Comparison of ENCODE assay signal across 8 cellular contexts in the genomic region with DNA sequence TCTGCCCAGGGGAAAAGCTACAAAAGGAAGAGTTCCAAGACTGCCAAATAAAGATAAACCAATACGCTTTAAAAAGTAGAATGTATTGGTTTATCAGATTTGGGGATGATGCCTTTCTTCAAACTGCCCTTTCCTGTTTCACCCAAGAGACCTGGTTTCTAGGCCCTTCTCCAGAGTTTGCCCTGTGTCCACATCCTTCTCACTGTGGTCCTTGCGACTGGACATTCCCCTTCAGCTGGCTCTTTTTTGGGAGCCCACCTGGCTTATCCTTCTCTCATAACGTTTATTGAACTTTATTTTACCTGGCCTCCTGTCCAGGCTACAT. TPM values are rescaled to one million over a fixed set of nuclear protein-coding genes. Genes with fewer than 3 reads are reported as not detected.
DNase-seq lines count a peak whose midpoint lies in the region; ATAC-seq and TF ChIP-seq lines count a peak whose summit lies in the region.

No MANE protein-coding gene starts in this region.

- H3K27me3 Mint-ChIP-seq in activated T-cell treated with anti-CD3 and anti-CD28 coated beads, Interleukin-2, amount 50 U/mL, for 24 hours: no peaks in the 10 kb centered on the region

- in situ Hi-C loops in astrocyte of the spinal cord (cut with HindIII; ENCODE audit: low sequenced_read_pairs): no loop called here

- TF ChIP-seq POLR2A in right lobe of liver (IDR thresholded peaks at IDR 0.05): no peak

- H3K36me3 Mint-ChIP-seq in activated T-cell treated with anti-CD3 and anti-CD28 coated beads, Interleukin-2, amount 50 U/mL, for 24 hours (ENCODE audit: low read depth): peaks cover 41% of the 10 kb centered on the region

- TF ChIP-seq CTCF in astrocyte of the spinal cord (IDR thresholded peaks at IDR 0.05; ENCODE audit: low read depth, low read length) (no peak), right lobe of liver (IDR thresholded peaks at IDR 0.05) (no peak), tibial artery (IDR thresholded peaks at IDR 0.05) (no peak)

- H3K9me3 ChIP-seq in right lobe of liver: no peaks in the 10 kb centered on the region
- no peaks in the 10 kb centered on the region for H3K9me3 ChIP-seq in tibial artery

- H3K4me3 ChIP-seq in astrocyte of the spinal cord (ENCODE audit: low read depth, low read length) (peak overlapping the region; percentile 91), right lobe of liver (peak overlapping the region; percentile 84 to 97 (median 92)), tibial artery (peak overlapping the region; percentile 82 to 88)

- H3K36me3 ChIP-seq in right lobe of liver (peaks cover 0 to 9% (median 0%) of the 10 kb centered on the region in 4 donors), tibial artery (peaks cover 0 to 30% (median 15%) of the 10 kb centered on the region in 3 donors)

- intact Hi-C loops in right lobe of liver (cut with DNase I) (no loop called here), tibial artery (cut with DNase I; ENCODE audit: low total_unique reads) (no loop called here)

- peak overlapping the region; percentile 92 for H3K4me3 Mint-ChIP-seq in activated T-cell treated with anti-CD3 and anti-CD28 coated beads, Interleukin-2, amount 50 U/mL, for 24 hours

- H3K27ac Mint-ChIP-seq in activated T-cell treated with anti-CD3 and anti-CD28 coated beads, Interleukin-2, amount 50 U/mL, for 24 hours: peak overlapping the region; percentile 98

- no peaks in the 10 kb centered on the region for H3K9me3 Mint-ChIP-seq in activated T-cell treated with anti-CD3 and anti-CD28 coated beads, Interleukin-2, amount 50 U/mL, for 24 hours

- ATAC-seq in right lobe of liver: no peak

- peak overlapping the region; percentile 93 to 97 (median 96) for H3K27ac ChIP-seq in right lobe of liver
- H3K27ac ChIP-seq in tibial artery: peak overlapping the region; percentile 94 to 97

- WGBS in right lobe of liver (ENCODE audit: insufficient coverage, low coverage, low lambda C conversion rate, missing lambda C conversion rate): 59% methylated on average over 3 of the region's 3 CpGs

- H3K4me1 ChIP-seq in right lobe of liver: peaks cover 0 to 11% (median 2%) of the 10 kb centered on the region in 4 donors
- peaks cover 0 to 19% (median 11%) of the 10 kb centered on the region in 4 donors for H3K4me1 ChIP-seq in tibial artery

- peaks cover 27% of the 10 kb centered on the region for H3K4me1 Mint-ChIP-seq in activated T-cell treated with anti-CD3 and anti-CD28 coated beads, Interleukin-2, amount 50 U/mL, for 24 hours (ENCODE audit: low read depth)

- no peak for DNase-seq in activated T-cell treated with anti-CD3 and anti-CD28 coated beads, Interleukin-2, amount 50 U/mL, for 24 hours
- DNase-seq in activated T-cell treated with anti-CD3 and anti-CD28 coated beads, Interleukin-2, amount 50 U/mL, for 48 hours: no peak
- DNase-seq in astrocyte of the spinal cord (ENCODE audit: low read depth, low spot score) (no peak), right lobe of liver (no peak), tibial artery (no peak)
- DNase-seq in stimulated activated CD8-positive, alpha-beta memory T cell treated with anti-CD3 and anti-CD28 coated beads, Interleukin-4, amount 100 ng/mL, for 48 hours: no peak
- DNase-seq in activated effector memory CD4-positive, alpha-beta T cell treated with Interleukin-2 at 50 U/mL for 16 hours: no peak
- no peak for DNase-seq in stimulated activated CD4-positive, alpha-beta T cell treated with anti-CD3 and anti-CD28 coated beads, Interleukin-4, amount 100 ng/mL, for 1 hour

- H3K27me3 ChIP-seq in right lobe of liver (no peaks in the 10 kb centered on the region), tibial artery (no peaks in the 10 kb centered on the region)

RNA-seq across cellular contexts. Expression of a gene that starts 0.5 kb away (rescaled TPM):
- total RNA-seq in right lobe of liver: 10 to 100 TPM; 20.6 to 28.8 (median 24.2) TPM

RNA-seq across cellular contexts. Expression of a gene that starts 17.4 kb away (rescaled TPM):
- 10 to 100 TPM; 10.9 to 28.1 (median 19.4) TPM for total RNA-seq in right lobe of liver

RNA-seq across cellular contexts. Expression of a gene that starts 24.3 kb away (rescaled TPM):
- total RNA-seq in right lobe of liver: 100 to 1,000 TPM in 2 of 6 experiments, 10 to 100 TPM in 4; 37.6 to 108 (median 81.6) TPM
